8 cellular contexts compared by ENCODE assay signal in the genomic region with DNA sequence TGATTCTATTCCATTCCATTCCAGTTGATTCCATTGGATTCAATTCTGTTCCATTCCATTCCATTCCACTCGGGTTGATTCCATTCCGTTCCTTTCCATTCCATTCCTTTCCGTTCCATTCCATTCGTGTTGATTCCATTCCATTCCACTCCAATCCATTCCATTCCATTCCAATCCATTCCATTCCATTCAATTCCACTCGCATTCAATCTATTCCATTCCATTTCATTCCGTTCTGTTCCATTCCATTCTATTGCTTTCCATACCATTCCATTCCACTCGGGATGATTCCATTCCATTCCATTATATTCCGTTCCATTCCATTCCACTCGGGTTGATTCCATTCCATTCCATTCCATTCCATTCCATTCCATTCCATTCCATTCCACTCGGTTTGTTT.
DNase-seq lines count a peak whose midpoint lies in the region; ATAC-seq and TF ChIP-seq lines count a peak whose summit lies in the region.
"Not testable (repeated sequence)": the region's sequence is repeated elsewhere in the genome, so short reads cannot be mapped to it uniquely, and the experiment has no call there.

No MANE protein-coding gene starts in this region.

- DNase-seq in G401 (ENCODE audit: low spot score) (peak; percentile 54), brain microvascular endothelial cell (peak; percentile 20), foreskin fibroblast (peak; percentile 10 to 31), lung microvascular endothelial cell (ENCODE audit: low read depth in 2 of 2) (peak; percentile 54 to 68)
- not testable (repeated sequence) for DNase-seq in Panc1 (ENCODE audit: low read depth, low spot score)

- not testable (repeated sequence) for H3K9ac ChIP-seq in subcutaneous abdominal adipose tissue (ENCODE audit: low read length in 5 of 5)

- peak; percentile 36 for ATAC-seq in GM21737 (IDR thresholded peaks at IDR 0.05; ENCODE audit: unreplicated experiment)
- ATAC-seq in HG03342 (IDR thresholded peaks at IDR 0.05; ENCODE audit: unreplicated experiment) = peak; percentile 34
- peak; percentile 78 for ATAC-seq in Panc1

- H3K36me3 ChIP-seq in Panc1 (ENCODE audit: control insufficient read depth, insufficient read depth, low read length); brain microvascular endothelial cell (replicated peaks); subcutaneous abdominal adipose tissue (ENCODE audit: control insufficient read depth in 5 of 5, insufficient read depth in 5 of 5, low read length in 5 of 5): not testable (repeated sequence)

- CTCF ChIA-PET in Panc1 (lab: Charles Lee) = not testable (repeated sequence)

- intact Hi-C loops in Panc1 (cut with micrococcal nuclease; ENCODE audit: unreplicated experiment) = not testable (repeated sequence)

- not testable (repeated sequence) for H3K9me3 ChIP-seq in Panc1 (ENCODE audit: control insufficient read depth, insufficient read depth, low read depth, low read length)
- peaks cover 12 to 53% (median 41%) of the 10 kb centered on the region in 5 donors for H3K9me3 ChIP-seq in subcutaneous abdominal adipose tissue (ENCODE audit: control insufficient read depth in 5 of 5, low read length in 5 of 5)

- TF ChIP-seq CTCF in Panc1 (IDR thresholded peaks at IDR 0.05); brain microvascular endothelial cell (IDR thresholded peaks at IDR 0.05; ENCODE audit: low read depth, low read length, missing control alignments); foreskin fibroblast (IDR thresholded peaks at IDR 0.05; ENCODE audit: low read depth, low read length): not testable (repeated sequence)

- POLR2A ChIA-PET in Panc1 (lab: Charles Lee) = not testable (repeated sequence)

- H3K4me1 ChIP-seq in Panc1 (ENCODE audit: control insufficient read depth, insufficient read depth, low read length); subcutaneous abdominal adipose tissue (ENCODE audit: control insufficient read depth in 5 of 5, insufficient read depth in 5 of 5, low read length in 5 of 5): not testable (repeated sequence)

- in situ Hi-C loops in G401 (cut with HindIII; ENCODE audit: low sequenced_read_pairs); Panc1 (cut with HindIII; ENCODE audit: low pct_unique_long_range_greater_than_20kb, low sequenced_read_pairs); brain microvascular endothelial cell (cut with HindIII; ENCODE audit: low pct_ligation_motif_present, low sequenced_read_pairs): not testable (repeated sequence)

- not testable (repeated sequence) for H3K27me3 ChIP-seq in Panc1 (ENCODE audit: control insufficient read depth, insufficient read depth, low read length); brain microvascular endothelial cell (replicated peaks); subcutaneous abdominal adipose tissue (ENCODE audit: control insufficient read depth in 5 of 5, insufficient read depth in 4 of 5, low read length in 5 of 5)

- not testable (repeated sequence) for H3K4me3 ChIP-seq in Panc1 (ENCODE audit: low read depth in 2 of 2, low read length in 2 of 2); brain microvascular endothelial cell (ENCODE audit: low read depth, low read length); foreskin fibroblast (ENCODE audit: low read depth in 1 of 2, low read length in 2 of 2)
- peak overlapping the region; percentile 0 to 8 (median 0) for H3K4me3 ChIP-seq in subcutaneous abdominal adipose tissue (ENCODE audit: low read depth in 1 of 5, low read length in 5 of 5)

- not testable (repeated sequence) for BruUV-seq in Panc1 (replicated peaks; lab: Mats Ljungman, UMichigan)

- not testable (repeated sequence) for H3K27ac ChIP-seq in Panc1 (ENCODE audit: low read length); brain microvascular endothelial cell; subcutaneous abdominal adipose tissue (ENCODE audit: low read depth, low read length)
